ENCODE assay signal across 14 cellular contexts in the genomic region with DNA sequence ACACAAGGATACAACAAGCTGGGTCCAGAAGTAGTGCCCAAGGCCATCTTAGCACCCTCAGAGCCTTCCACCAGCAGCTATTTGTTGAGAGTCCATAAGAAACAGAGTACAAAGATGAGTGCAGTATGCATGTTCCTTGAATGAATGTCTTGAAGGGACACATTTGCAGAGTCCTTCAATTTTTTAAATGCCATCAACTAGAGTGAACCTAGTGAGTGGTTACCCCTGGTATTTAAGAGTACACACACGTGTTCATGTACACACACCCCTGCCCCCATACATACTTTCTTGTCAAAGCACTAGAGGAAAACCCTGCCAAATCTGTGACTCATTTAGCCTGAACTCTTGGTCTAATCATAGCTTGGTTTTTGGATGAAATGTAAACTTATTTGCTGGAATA.
DNase-seq lines count a peak whose midpoint lies in the region; ATAC-seq and TF ChIP-seq lines count a peak whose summit lies in the region.
"Had no signal": no experiment of that assay in that cellular context is flagged by ENCODE, and none has a peak within 500 bp of the region (broad histone marks: within the 10 kb centered on the region; RNA-seq: fewer than 3 reads in every experiment).

No MANE protein-coding gene starts in this region.

- TF ChIP-seq CTCF in AG04450 (IDR thresholded peaks at IDR 0.05; ENCODE audit: low read depth, low read length) (no peak), cardiac fibroblast (IDR thresholded peaks at IDR 0.05; ENCODE audit: low read depth, low read length) (no peak), mucosa of descending colon (IDR thresholded peaks at IDR 0.05) (no peak), endodermal cell (conservative IDR thresholded peaks at IDR 0.05) (no peak)

- 70 to 83% methylated on average over 1 of the region's 1 CpG for WGBS in endodermal cell (ENCODE audit: insufficient coverage in 1 of 2, insufficient read length in 1 of 2), 2 experiments

- peak overlapping the region; percentile 75 for H3K27ac ChIP-seq in AG04450 (ENCODE audit: low read depth, low read length)
- H3K27ac ChIP-seq in endodermal cell (ENCODE audit: low read depth, low read length), result no peak overlapping the region
- H3K27ac ChIP-seq: HL-60, WERI-Rb-1 had no signal

- H3K9ac ChIP-seq in endodermal cell (ENCODE audit: extremely low read depth, low read length, poor library complexity, severe bottlenecking), result no peak overlapping the region

- DNase-seq in AG04450 (ENCODE audit: low read depth, low spot score), result peak; percentile 95
- DNase-seq in MG63, result peak; percentile 67
- DNase-seq in cardiac fibroblast (ENCODE audit: low read depth in 2 of 2), result peak; percentile 94 to 96
- DNase-seq in mucosa of descending colon, result no peak
- DNase-seq in endodermal cell, result no peak
- no peak for DNase-seq in occipital lobe (lab: John Stamatoyannopoulos, UW)
- DNase-seq: BE2C; naive B cell; NCI-H1694; stimulated activated CD4-positive, alpha-beta T cell treated with anti-CD3 and anti-CD28 coated beads, Interleukin-1b, Interleukin-23, amount 100 ng/mL, for 48 hours; WERI-Rb-1 had no signal

- peaks cover 4% of the 10 kb centered on the region for H3K4me1 Mint-ChIP-seq in endodermal cell
- H3K4me1 Mint-ChIP-seq: naive B cell had no signal

- no peaks in the 10 kb centered on the region for H3K9me3 ChIP-seq in AG04450 (ENCODE audit: control insufficient read depth, insufficient read depth, low read length)
- no peaks in the 10 kb centered on the region for H3K9me3 ChIP-seq in MG63
- no peaks in the 10 kb centered on the region for H3K9me3 ChIP-seq in mucosa of descending colon
- H3K9me3 ChIP-seq in endodermal cell (ENCODE audit: control insufficient read depth, low read length), result no peaks in the 10 kb centered on the region
- H3K9me3 ChIP-seq: BE2C had no signal

- H3K4me1 ChIP-seq in mucosa of descending colon (ENCODE audit: low read depth) (no peaks in the 10 kb centered on the region), endodermal cell (ENCODE audit: control insufficient read depth, insufficient read depth, low read length) (no peaks in the 10 kb centered on the region)
- H3K4me1 ChIP-seq: BE2C had no signal

- H3K27me3 Mint-ChIP-seq in endodermal cell (ENCODE audit: insufficient read depth), result peaks cover 8% of the 10 kb centered on the region

- peaks cover 2% of the 10 kb centered on the region for H3K9me3 Mint-ChIP-seq in endodermal cell

- H3K4me3 Mint-ChIP-seq in endodermal cell, result no peak overlapping the region
- H3K4me3 Mint-ChIP-seq: naive B cell had no signal

- H3K36me3 ChIP-seq in MG63, result no peaks in the 10 kb centered on the region
- H3K36me3 ChIP-seq in mucosa of descending colon (ENCODE audit: low read depth), result no peaks in the 10 kb centered on the region
- H3K36me3 ChIP-seq in endodermal cell (ENCODE audit: control insufficient read depth, insufficient read depth, low read length), result no peaks in the 10 kb centered on the region
- H3K36me3 ChIP-seq: BE2C, WERI-Rb-1 had no signal

- H3K36me3 Mint-ChIP-seq in endodermal cell (ENCODE audit: low read depth), result no peaks in the 10 kb centered on the region
- H3K36me3 Mint-ChIP-seq: naive B cell had no signal

- peak; percentile 22 for ATAC-seq in mucosa of descending colon
- no peak for ATAC-seq in HG02642 (IDR thresholded peaks at IDR 0.05; ENCODE audit: poor library complexity, unreplicated experiment)
- no peak for ATAC-seq in GM21381 (IDR thresholded peaks at IDR 0.05; ENCODE audit: unreplicated experiment)

- POLR2A ChIA-PET in AG04450 (lab: Yijun Ruan, JAX), result interaction anchor here (0.6 to 2.0 kb wide), 9 partner anchors 13 to 107 kb away, joined by 3 to 34 read pairs (median 7); a partner anchor contains a TSS

- intact Hi-C loops in mucosa of descending colon (cut with DNase I, micrococcal nuclease), result no loop called here

- H3K27ac Mint-ChIP-seq in endodermal cell, result no peak overlapping the region
- H3K27ac Mint-ChIP-seq: naive B cell had no signal

- no peak overlapping the region for H3K4me3 ChIP-seq in AG04450 (ENCODE audit: low read depth, low read length)
- H3K4me3 ChIP-seq in MG63, result no peak overlapping the region
- H3K4me3 ChIP-seq in cardiac fibroblast (replicated peaks in 1 of 2; ENCODE audit: low read depth in 2 of 2, low read length in 2 of 2), result no peak overlapping the region
- no peak overlapping the region for H3K4me3 ChIP-seq in mucosa of descending colon
- H3K4me3 ChIP-seq in endodermal cell (ENCODE audit: low read length), result no peak overlapping the region

- no peaks in the 10 kb centered on the region for H3K27me3 ChIP-seq in AG04450 (ENCODE audit: control insufficient read depth, insufficient read depth, low read length)
- H3K27me3 ChIP-seq in MG63, result no peaks in the 10 kb centered on the region
- peaks cover 17% of the 10 kb centered on the region for H3K27me3 ChIP-seq in endodermal cell (ENCODE audit: control insufficient read depth, insufficient read depth, low read length, poor library complexity, severe bottlenecking)
- H3K27me3 ChIP-seq: BE2C had no signal

- CTCF ChIA-PET in AG04450 (lab: Charles Lee), result interaction anchor here (1.0 to 1.4 kb wide), 2 partner anchors 41 to 88 kb away, joined by 3 to 5 read pairs; no protein-coding TSS in a partner anchor

Comparison
In these comparisons a context has a peak if more than half of its experiments do, and no peak if none do; other contexts are left out.
1. DNase-seq: peak in AG04450 (single experiment), MG63 (single experiment) and cardiac fibroblast (2 of 2); none in mucosa of descending colon (0 of 3), endodermal cell (single experiment) and occipital lobe (single experiment).